Comparison of ENCODE assay signal across 11 cellular contexts in genomic region chr5:56126487-56127179, GRCh38.
DNase-seq lines count a peak whose midpoint lies in the region; ATAC-seq lines count a peak whose summit lies in the region.
"Had no signal": no experiment of that assay in that cellular context is flagged by ENCODE, and none has a peak within 500 bp of the region (broad histone marks: within the 10 kb centered on the region; RNA-seq: fewer than 3 reads in every experiment).

No MANE protein-coding gene starts in this region.

- H3K9me3 Mint-ChIP-seq in activated T-cell treated with anti-CD3 and anti-CD28 coated beads, Interleukin-2, amount 50 U/mL, for 72 hours, result peaks cover 6 to 7% of the 10 kb centered on the region in 2 donors
- peaks cover 0 to 10% (median 3%) of the 10 kb centered on the region in 6 donors for H3K9me3 Mint-ChIP-seq in immature natural killer cell

- peak in 1 of 2 donors; percentile 9 for DNase-seq in activated T-cell treated with anti-CD3 and anti-CD28 coated beads, Interleukin-2, amount 50 U/mL, for 72 hours
- no peak for DNase-seq in activated T-cell treated with anti-CD3 and anti-CD28 coated beads, Interleukin-2, amount 50 U/mL, for 48 hours
- DNase-seq in T follicular helper cell (ENCODE audit: low read depth), result peak; percentile 2
- DNase-seq in dermis blood vessel endothelial cell, result peak; percentile 96
- peak; percentile 48 for DNase-seq in putamen (ENCODE audit: low spot score)
- DNase-seq in immature natural killer cell, result no peak
- DNase-seq in SHP77 treated with DMSO at 0.1 percent for 48 hours (lab: John Stamatoyannopoulos, UW), result no peak
- DNase-seq: left ventricle myocardium inferior, NCI-H510A had no signal

- H3K27ac Mint-ChIP-seq in activated T-cell treated with anti-CD3 and anti-CD28 coated beads, Interleukin-2, amount 50 U/mL, for 72 hours, result peak overlapping the region; percentile 96
- H3K27ac Mint-ChIP-seq in immature natural killer cell, result no peak overlapping the region
- H3K27ac Mint-ChIP-seq: stimulated activated effector memory CD8-positive, alpha-beta T cell treated with anti-CD3 and anti-CD28 coated beads, Interleukin-12 subunit alpha, Interleukin-12 subunit beta, amount 100 ng/mL, for 72 hours had no signal

- H3K27me3 Mint-ChIP-seq in activated T-cell treated with anti-CD3 and anti-CD28 coated beads, Interleukin-2, amount 50 U/mL, for 72 hours (ENCODE audit: low read depth), result no peaks in the 10 kb centered on the region
- H3K27me3 Mint-ChIP-seq in immature natural killer cell (ENCODE audit: low read depth in 3 of 3), result peaks cover 1 to 8% (median 2%) of the 10 kb centered on the region in 3 donors

- H3K4me3 Mint-ChIP-seq in activated T-cell treated with anti-CD3 and anti-CD28 coated beads, Interleukin-2, amount 50 U/mL, for 72 hours, result peak overlapping the region; percentile 45 to 89
- no peak overlapping the region for H3K4me3 Mint-ChIP-seq in immature natural killer cell
- H3K4me3 Mint-ChIP-seq: stimulated activated effector memory CD8-positive, alpha-beta T cell treated with anti-CD3 and anti-CD28 coated beads, Interleukin-12 subunit alpha, Interleukin-12 subunit beta, amount 100 ng/mL, for 72 hours had no signal

- peaks cover 4 to 8% of the 10 kb centered on the region in 2 donors for H3K36me3 Mint-ChIP-seq in activated T-cell treated with anti-CD3 and anti-CD28 coated beads, Interleukin-2, amount 50 U/mL, for 72 hours (ENCODE audit: insufficient read depth in 2 of 2)
- peaks cover 0 to 5% (median 0%) of the 10 kb centered on the region in 3 donors for H3K36me3 Mint-ChIP-seq in immature natural killer cell
- H3K36me3 Mint-ChIP-seq: stimulated activated effector memory CD8-positive, alpha-beta T cell treated with anti-CD3 and anti-CD28 coated beads, Interleukin-12 subunit alpha, Interleukin-12 subunit beta, amount 100 ng/mL, for 72 hours had no signal

- ATAC-seq in activated T-cell treated with anti-CD3 and anti-CD28 coated beads, Interleukin-2, amount 50 U/mL, for 72 hours (replicated peaks in 1 of 2), result peak; percentile 39 to 49
- ATAC-seq in HG02885 (IDR thresholded peaks at IDR 0.05; ENCODE audit: poor library complexity, unreplicated experiment), result no peak
- ATAC-seq: stimulated activated effector memory CD8-positive, alpha-beta T cell treated with anti-CD3 and anti-CD28 coated beads, Interleukin-12 subunit alpha, Interleukin-12 subunit beta, amount 100 ng/mL, for 72 hours had no signal

- H3K4me1 Mint-ChIP-seq in activated T-cell treated with anti-CD3 and anti-CD28 coated beads, Interleukin-2, amount 50 U/mL, for 72 hours (ENCODE audit: low read depth), result peaks cover 57% of the 10 kb centered on the region
- no peaks in the 10 kb centered on the region for H3K4me1 Mint-ChIP-seq in immature natural killer cell
- H3K4me1 Mint-ChIP-seq: stimulated activated effector memory CD8-positive, alpha-beta T cell treated with anti-CD3 and anti-CD28 coated beads, Interleukin-12 subunit alpha, Interleukin-12 subunit beta, amount 100 ng/mL, for 72 hours had no signal

Comparison
In these comparisons a context has a peak if more than half of its experiments do, and no peak if none do; other contexts are left out.
1. DNase-seq: peak in T follicular helper cell (single experiment), dermis blood vessel endothelial cell (single experiment) and putamen (single experiment); none in activated T-cell treated with anti-CD3 and anti-CD28 coated beads, Interleukin-2, amount 50 U/mL, for 48 hours (0 of 2), immature natural killer cell (0 of 3) and SHP77 treated with DMSO at 0.1 percent for 48 hours (single experiment).
2. H3K4me3 Mint-ChIP-seq: peak in activated T-cell treated with anti-CD3 and anti-CD28 coated beads, Interleukin-2, amount 50 U/mL, for 72 hours (2 of 2); none in immature natural killer cell (0 of 5).